ENCODE assay signal across 1 cellular context in the genomic region with DNA sequence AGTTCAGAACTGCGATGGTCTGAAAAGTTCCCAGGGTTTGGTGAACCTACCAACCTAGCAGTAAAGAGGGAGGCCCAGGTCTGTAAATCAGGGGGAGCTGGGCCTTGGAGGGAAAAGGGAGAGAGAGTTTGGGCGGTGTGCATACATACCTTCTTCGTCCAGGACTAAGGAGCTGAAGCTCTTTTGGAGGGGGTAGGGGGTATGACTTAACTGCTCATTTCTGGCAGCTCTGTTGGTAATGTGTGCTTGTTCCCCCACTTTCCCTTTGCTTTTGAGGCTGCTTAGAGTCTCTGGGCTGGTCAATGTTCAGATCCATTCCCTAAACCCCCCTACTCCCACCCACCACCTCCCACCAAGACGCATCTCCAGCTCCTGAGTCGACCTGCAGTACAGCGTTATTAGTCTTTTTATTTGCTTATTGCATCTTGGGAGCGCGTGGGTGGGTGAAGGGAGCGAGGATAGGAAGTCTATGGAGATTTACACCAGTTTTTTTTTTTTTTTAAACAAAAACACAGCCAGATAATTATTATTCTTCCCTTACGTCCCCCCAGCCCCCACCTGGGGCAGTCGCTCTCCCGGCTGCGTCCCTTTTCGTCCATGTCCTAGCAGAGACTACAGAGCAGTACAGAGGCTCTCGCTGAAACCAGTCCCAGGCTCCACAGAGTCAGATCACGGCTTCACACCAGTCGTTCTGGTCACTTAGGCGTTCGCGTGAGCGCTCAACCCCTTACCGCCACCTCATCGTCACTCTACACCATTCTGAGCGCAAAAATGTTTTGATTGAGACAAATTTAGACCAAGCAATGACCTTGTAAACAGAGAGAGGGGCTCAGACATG.
TF ChIP-seq lines count a peak whose summit lies in the region.

No MANE protein-coding gene starts in this region.

TF ChIP-seq in H1, 55 proteins besides CTCF, POLR2A, EP300 and RAD21:
- TF ChIP-seq SP1 (IDR thresholded peaks at IDR 0.05; ENCODE audit: low read depth, low read length) (no peak), ASH2L (IDR thresholded peaks at IDR 0.05; ENCODE audit: low read length) (peak; percentile 3)
